1 cellular context compared by ENCODE assay signal in the genomic region with DNA sequence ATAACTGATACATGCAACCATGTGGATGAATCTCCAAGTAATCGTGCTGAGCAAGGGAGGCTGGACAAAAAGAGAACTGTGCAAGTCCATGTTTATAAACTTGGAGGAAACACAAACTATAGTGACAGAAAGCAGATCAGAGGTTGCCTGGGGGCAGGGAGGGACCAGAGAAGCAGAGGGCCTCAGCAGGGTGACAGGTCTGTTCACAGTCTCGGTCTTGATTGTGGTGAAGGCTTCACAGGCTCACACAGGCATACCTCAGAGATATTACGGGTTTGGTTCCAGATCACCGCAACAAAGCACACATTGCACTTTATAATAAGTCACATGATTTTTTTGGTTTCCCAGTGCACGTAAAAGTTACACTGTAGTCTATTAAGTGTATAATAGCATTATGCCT.
TF ChIP-seq lines count a peak whose summit lies in the region.

No MANE protein-coding gene starts in this region.

TF ChIP-seq in HEK293T, 16 proteins besides CTCF, POLR2A, EP300 and RAD21 (continued from another document):
- no peak for TF ChIP-seq FOXA1 (IDR thresholded peaks at IDR 0.05)
- no peak for TF ChIP-seq NFRKB (IDR thresholded peaks at IDR 0.05)
- TF ChIP-seq SP1 (IDR thresholded peaks at IDR 0.05) = no peak
- TF ChIP-seq ARNT (IDR thresholded peaks at IDR 0.05) = no peak
- TF ChIP-seq, protein P1, sequence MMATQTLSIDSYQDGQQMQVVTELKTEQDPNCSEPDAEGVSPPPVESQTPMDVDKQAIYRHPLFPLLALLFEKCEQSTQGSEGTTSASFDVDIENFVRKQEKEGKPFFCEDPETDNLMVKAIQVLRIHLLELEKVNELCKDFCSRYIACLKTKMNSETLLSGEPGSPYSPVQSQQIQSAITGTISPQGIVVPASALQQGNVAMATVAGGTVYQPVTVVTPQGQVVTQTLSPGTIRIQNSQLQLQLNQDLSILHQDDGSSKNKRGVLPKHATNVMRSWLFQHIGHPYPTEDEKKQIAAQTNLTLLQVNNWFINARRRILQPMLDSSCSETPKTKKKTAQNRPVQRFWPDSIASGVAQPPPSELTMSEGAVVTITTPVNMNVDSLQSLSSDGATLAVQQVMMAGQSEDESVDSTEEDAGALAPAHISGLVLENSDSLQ (IDR thresholded peaks at IDR 0.05) = no peak
- TF ChIP-seq LEF1 (IDR thresholded peaks at IDR 0.05; ENCODE audit: borderline replicate concordance) = no peak
- TF ChIP-seq CTBP1 (IDR thresholded peaks at IDR 0.05; ENCODE audit: borderline replicate concordance) = no peak
- no peak for TF ChIP-seq HDGF (IDR thresholded peaks at IDR 0.05; ENCODE audit: borderline replicate concordance)
- TF ChIP-seq FOXM1 (IDR thresholded peaks at IDR 0.05; ENCODE audit: borderline replicate concordance) = no peak
- TF ChIP-seq L3MBTL2 (conservative IDR thresholded peaks at IDR 0.05) = no peak
- TF ChIP-seq ELF4 (IDR thresholded peaks at IDR 0.05) = no peak
